20 cellular contexts compared by ENCODE assay signal in genomic region chr7:98236366-98237185, GRCh38. TPM values are rescaled to one million over a fixed set of nuclear protein-coding genes. Genes with fewer than 3 reads are reported as not detected.
DNase-seq lines count a peak whose midpoint lies in the region; ATAC-seq, FAIRE-seq and TF ChIP-seq lines count a peak whose summit lies in the region.
"Had no signal": no experiment of that assay in that cellular context is flagged by ENCODE, and none has a peak within 500 bp of the region (broad histone marks: within the 10 kb centered on the region; RNA-seq: fewer than 3 reads in every experiment).

No MANE protein-coding gene starts in this region.

- H3K27me3 ChIP-seq in K562 (ENCODE audit: control insufficient read depth in 2 of 2, insufficient read depth in 2 of 2, low read length in 2 of 2) (peaks cover 4 to 22% of the 10 kb centered on the region in 2 experiments; a peak in 3 of 5 replicates), HepG2 (ENCODE audit: control insufficient read depth in 1 of 2, insufficient read depth in 2 of 2, low read length in 2 of 2) (no peaks in the 10 kb centered on the region)
- H3K27me3 ChIP-seq: BLaER1 treated with 17β-estradiol and CSF1 and Interleukin-3, amounts not matched to agents 10 nM and 100 nM had no signal

- TF ChIP-seq EP300 in K562 (IDR thresholded peaks at IDR 0.05; ENCODE audit: low read length) (no peak), HepG2 (IDR thresholded peaks at IDR 0.05; ENCODE audit: low read depth in 2 of 2, low read length in 2 of 2) (no peak), HepG2 (CRISPR knock-in tag; IDR thresholded peaks at IDR 0.05; ENCODE audit: borderline replicate concordance) (no peak)

- H3K4me2 ChIP-seq in K562 (ENCODE audit: insufficient read depth, low read length) (no peak overlapping the region), HepG2 (ENCODE audit: low read depth, low read length) (no peak overlapping the region)
- H3K4me2 ChIP-seq: BLaER1 treated with 17β-estradiol and CSF1 and Interleukin-3, amounts not matched to agents 10 nM and 100 nM; GM23338 had no signal

- intact Hi-C loops in K562 (cut with micrococcal nuclease) = no loop called here
- intact Hi-C loops in HepG2 (cut with micrococcal nuclease; ENCODE audit: unreplicated experiment) = no loop called here

- BruUV-seq in K562 (replicated peaks; lab: Mats Ljungman, UMichigan) (no TSS peak), HepG2 (replicated peaks; lab: Mats Ljungman, UMichigan) (no TSS peak)

- CTCF ChIA-PET in K562 (lab: Yijun Ruan, JAX; ENCODE audit: low intra/inter-chr PET ratio) = no interaction called here
- CTCF ChIA-PET in HepG2 (lab: Yijun Ruan, JAX; ENCODE audit: low intra/inter-chr PET ratio, low total read pairs) = no interaction called here

- H3K4me1 ChIP-seq in K562 (replicated peaks in 1 of 2; ENCODE audit: control insufficient read depth in 2 of 2, insufficient read depth in 2 of 2, low read length in 2 of 2) (peaks cover 0 to 29% of the 10 kb centered on the region in 2 experiments; a peak in 1 of 5 replicates), HepG2 (ENCODE audit: insufficient read depth, low read length) (no peaks in the 10 kb centered on the region)

- WGBS in K562 (ENCODE audit: insufficient coverage, low coverage, missing lambda C conversion rate) = 38% methylated on average over 25 of the region's 25 CpGs
- WGBS in HepG2 (ENCODE audit: low lambda C conversion rate) = 93% methylated on average over 19 of the region's 25 CpGs

- peak overlapping the region; percentile 44 to 55 for H3K27ac Mint-ChIP-seq in activated naive CD4-positive, alpha-beta T cell treated with anti-CD3 and anti-CD28 coated beads, Interleukin-2, amount 50 U/mL, for 72 hours
- H3K27ac Mint-ChIP-seq: B cell; CD8-positive, alpha-beta T cell; GM23338; HFFc6; IgD-negative memory B cell had no signal

- FAIRE-seq in K562 (lab: Jason Lieb, UNC) = no peak
- no peak for FAIRE-seq in HepG2 (lab: Jason Lieb, UNC)
- FAIRE-seq: H54, HTR-8/SVneo had no signal

- TF ChIP-seq POLR2A in K562 (conservative IDR thresholded peaks at IDR 0.05) (no peak), HepG2 (IDR thresholded peaks at IDR 0.05; ENCODE audit: insufficient read depth in 1 of 2, low read depth in 2 of 2, low read length in 2 of 2) (no peak)

- H4K20me1 ChIP-seq in K562 (replicated peaks; ENCODE audit: control insufficient read depth, insufficient read depth, low read length) (0 out of 2 replicates have a peak, but pooled peaks cover 6% of the 10 kb centered on the region), HepG2 (ENCODE audit: insufficient read depth, low read length) (no peaks in the 10 kb centered on the region)

- H3K9ac ChIP-seq in K562 (ENCODE audit: insufficient read depth in 1 of 2, low read depth in 2 of 2, low read length in 2 of 2) (0 out of 4 replicates have a peak overlapping the region, but pooled peaks of 1 of the 2 experiments have one; percentile 26), HepG2 (ENCODE audit: insufficient read depth, low read depth, low read length) (no peak overlapping the region)
- H3K9ac ChIP-seq: BLaER1 treated with 17β-estradiol and CSF1 and Interleukin-3, amounts not matched to agents 10 nM and 100 nM had no signal

- TF ChIP-seq CTCF in K562 (IDR thresholded peaks at IDR 0.05 in 2 of 3, conservative IDR thresholded peaks at IDR 0.05 in 1 of 3; ENCODE audit: insufficient read depth in 2 of 3, low read depth in 1 of 3, low read length in 3 of 3) = no peak
- no peak for TF ChIP-seq CTCF in HepG2 (CRISPR knock-in tag; IDR thresholded peaks at IDR 0.05)

- POLR2A ChIA-PET in K562 (lab: Yijun Ruan, JAX) = interaction anchor here (1.0 to 1.8 kb wide), 2 partner anchors 18 to 49 kb away, joined by 3 to 8 read pairs; no protein-coding TSS in a partner anchor
- POLR2A ChIA-PET in HepG2 (lab: Yijun Ruan, JAX) = no interaction called here

- ATAC-seq in activated naive CD4-positive, alpha-beta T cell treated with anti-CD3 and anti-CD28 coated beads, Interleukin-2, amount 50 U/mL, for 72 hours = no peak
- ATAC-seq in K562 (no peak; the same call in 1 of the 3 replicates), HepG2 (no peak), GM19452 (IDR thresholded peaks at IDR 0.05; ENCODE audit: unreplicated experiment) (no peak)
- ATAC-seq: CD8-positive, alpha-beta T cell; GM23338; HCT116 had no signal

- in situ Hi-C loops in K562 (cut with MboI) (loop anchor here (5.0 kb wide), 1 partner anchor 46 kb away; the partner anchor contains the start of gene BRI3), HepG2 (cut with HindIII; ENCODE audit: extremely low pct_ligation_motif_present, low pct_unique_long_range_greater_than_20kb) (no loop called here)

- H3K9me1 ChIP-seq in K562 (ENCODE audit: control insufficient read depth, insufficient read depth, low read length) = no peaks in the 10 kb centered on the region

- DNase-seq in activated naive CD4-positive, alpha-beta T cell treated with anti-CD3 and anti-CD28 coated beads, Interleukin-2, amount 50 U/mL, for 72 hours (ENCODE audit: low spot score in 2 of 2) = no peak
- DNase-seq in activated naive CD4-positive, alpha-beta T cell treated with Interleukin-2 at 50 U/mL for 16 hours = no peak
- no peak for DNase-seq in K562 (ENCODE audit: extremely low read depth in 1 of 4, low spot score in 3 of 4)
- no peak for DNase-seq in HepG2 (ENCODE audit: low spot score)
- no peak for DNase-seq in NK-92 (lab: John Stamatoyannopoulos, UW; ENCODE audit: unreplicated experiment)
- DNase-seq in superior temporal gyrus (ENCODE audit: extremely low spot score) = no peak
- DNase-seq: Calu3; CD8-positive, alpha-beta T cell; DMS79 treated with DMSO at 0.1 percent for 48 hours; GF-D8; HFFc6 had no signal

- H3K79me2 ChIP-seq in K562 (ENCODE audit: control insufficient read depth, insufficient read depth, low read length) = no peaks in the 10 kb centered on the region
- no peaks in the 10 kb centered on the region for H3K79me2 ChIP-seq in HepG2 (ENCODE audit: insufficient read depth, low read length)

- H3K9me3 ChIP-seq in K562 (replicated peaks; ENCODE audit: control insufficient read depth, insufficient read depth, low read depth, low read length) (no peaks in the 10 kb centered on the region), HepG2 (ENCODE audit: low read length) (no peaks in the 10 kb centered on the region)
- H3K9me3 ChIP-seq: BLaER1 treated with 17β-estradiol and CSF1 and Interleukin-3, amounts not matched to agents 10 nM and 100 nM had no signal

- no peaks in the 10 kb centered on the region for H3K36me3 ChIP-seq in K562 (ENCODE audit: control insufficient read depth, insufficient read depth, low read length)
- H3K36me3 ChIP-seq in HepG2 (replicated peaks in 1 of 2; ENCODE audit: control insufficient read depth in 1 of 2, insufficient read depth in 2 of 2, low read length in 2 of 2) = no peaks in the 10 kb centered on the region; a peak in 2 of 5 replicates

- H2AFZ ChIP-seq in K562 (ENCODE audit: low read depth, low read length) = no peak overlapping the region
- H2AFZ ChIP-seq in HepG2 (ENCODE audit: low read length) = no peak overlapping the region
- H2AFZ ChIP-seq: GM23338 had no signal

- H3K27ac ChIP-seq in K562 (ENCODE audit: extremely low read depth, low read depth, low read length) (no peak overlapping the region), HepG2 (ENCODE audit: extremely low read length, insufficient read depth, low read length) (no peak overlapping the region)
- H3K27ac ChIP-seq: BLaER1 treated with 17β-estradiol and CSF1 and Interleukin-3, amounts not matched to agents 10 nM and 100 nM had no signal

- TF ChIP-seq RAD21 in K562 (CRISPR knock-in tag; conservative IDR thresholded peaks at IDR 0.05 in 1 of 2, IDR thresholded peaks at IDR 0.05 in 1 of 2) (no peak), HepG2 (CRISPR knock-in tag; IDR thresholded peaks at IDR 0.05) (no peak)

- H3K4me3 ChIP-seq in K562 (no peak overlapping the region), HepG2 (replicated peaks in 1 of 3; ENCODE audit: insufficient read depth in 1 of 3, low read depth in 2 of 3, low read length in 3 of 3) (no peak overlapping the region)
- H3K4me3 ChIP-seq: BLaER1 treated with 17β-estradiol and CSF1 and Interleukin-3, amounts not matched to agents 10 nM and 100 nM; GM23338 had no signal

- no peaks in the 10 kb centered on the region for H3K9me3 Mint-ChIP-seq in activated naive CD4-positive, alpha-beta T cell treated with anti-CD3 and anti-CD28 coated beads, Interleukin-2, amount 50 U/mL, for 72 hours
- H3K9me3 Mint-ChIP-seq: CD8-positive, alpha-beta T cell; GM23338; HFFc6; IgD-negative memory B cell had no signal

- peaks cover 0 to 5% of the 10 kb centered on the region in 2 donors for H3K36me3 Mint-ChIP-seq in activated naive CD4-positive, alpha-beta T cell treated with anti-CD3 and anti-CD28 coated beads, Interleukin-2, amount 50 U/mL, for 72 hours

RNA-seq across cellular contexts. Expression of gene TECPR1, which starts 15.5 kb away (rescaled TPM):
- 10 to 100 TPM; 37.9 to 62.0 TPM for total RNA-seq in activated naive CD4-positive, alpha-beta T cell treated with anti-CD3 and anti-CD28 coated beads, Interleukin-2, amount 50 U/mL, for 72 hours
- 19.4 and 31.8 TPM in 2 replicates for total RNA-seq in K562 (2011; cell fraction: chromatin; rRNA removed; ENCODE audit: low replicate concordance)
- total RNA-seq in K562 (2011; cell fraction: nucleolus; rRNA removed) = 12.4 and 19.8 TPM in 2 replicates
- 15.6 and 16.7 TPM in 2 replicates for total RNA-seq in K562 (2011; cell fraction: nucleoplasm; rRNA removed)
- total RNA-seq in K562 (2014; rRNA removed) (7.7 and 8.7 TPM in 2 replicates), K562 (2014; rRNA removed; fragmentation: Illumina TruSeq; extraction: Trizol) (2.1 and 4.1 TPM in 2 replicates), K562 (2015; rRNA removed; fragmentation: Illumina TruSeq; extraction: Trizol) (3.4 and 4.2 TPM in 2 replicates), K562 (2021) (10.5 and 15.0 TPM in 2 replicates), HepG2 (2016; rRNA removed; fragmentation: Illumina TruSeq; extraction: Trizol) (6.3 and 8.3 TPM in 2 replicates)
- polyA plus RNA-seq in K562 (2011; rRNA removed) (1.2 and 2.6 TPM in 2 replicates), K562 (2014; fragmentation: Illumina TruSeq; extraction: Trizol) (2.2 and 3.4 TPM in 2 replicates), K562 (2014; fragmentation: Nextera tagmentation; extraction: Ambion mirVana) (under 1 TPM; 0.17 to 0.18 TPM), K562 (2014; rRNA removed) (4.4 and 6.2 TPM in 2 replicates), HepG2 (2011; rRNA removed) (2.3 and 2.5 TPM in 2 replicates)
- 0.83 and 1.5 TPM in 2 replicates for polyA plus RNA-seq in K562 (2011; cell fraction: cytosol; rRNA removed)
- polyA plus RNA-seq in K562 (2011; cell fraction: nucleus; rRNA removed) = 4.3 and 6.8 TPM in 2 replicates
- 4.8 and 11.1 TPM in 2 replicates for polyA plus RNA-seq in K562 (2012)
- 1.8 and 2.0 TPM in 2 replicates for polyA minus RNA-seq in K562 (2011; rRNA and poly(A)+ RNA removed)
- polyA minus RNA-seq in K562 (2011; cell fraction: cytosol; rRNA and poly(A)+ RNA removed) = 3.1 and 6.8 TPM in 2 replicates
- polyA minus RNA-seq in K562 (2011; cell fraction: nucleus; rRNA and poly(A)+ RNA removed) = 3.4 and 4.3 TPM in 2 replicates
- total RNA-seq in HepG2 (2016; cell fraction: cytosol; rRNA removed; fragmentation: Illumina TruSeq; extraction: Trizol; ENCODE audit: low read depth) = 1.5 and 2.3 TPM in 2 replicates
- total RNA-seq in HepG2 (2016; cell fraction: insoluble cytoplasmic fraction; rRNA removed; fragmentation: Illumina TruSeq; extraction: Trizol) = 5.7 and 9.5 TPM in 2 replicates
- 2.0 and 2.8 TPM in 2 replicates for total RNA-seq in HepG2 (2016; cell fraction: membrane; rRNA removed; fragmentation: Illumina TruSeq; extraction: Trizol)
- total RNA-seq in HepG2 (2016; cell fraction: nucleus; rRNA removed; fragmentation: Illumina TruSeq; extraction: Trizol) = 10.0 and 10.5 TPM in 2 replicates
- polyA plus RNA-seq in HepG2 (2011; cell fraction: cytosol; rRNA removed) = 1.4 and 2.3 TPM in 2 replicates
- polyA plus RNA-seq in HepG2 (2011; cell fraction: nucleus; rRNA removed) = 15.9 and 17.4 TPM in 2 replicates
- 4.7 and 7.6 TPM in 2 replicates for polyA plus RNA-seq in HepG2 (2012)
- 0.37 and 0.40 TPM in 2 replicates for polyA plus RNA-seq in HepG2 (2016; cell fraction: cytosol; fragmentation: Illumina TruSeq; extraction: Trizol; ENCODE audit: low read depth)
- 2.7 and 2.9 TPM in 2 replicates for polyA plus RNA-seq in HepG2 (2016; cell fraction: insoluble cytoplasmic fraction; fragmentation: Illumina TruSeq; extraction: Trizol; ENCODE audit: low read depth)
- 0.61 and 0.71 TPM in 2 replicates for polyA plus RNA-seq in HepG2 (2016; cell fraction: membrane; fragmentation: Illumina TruSeq; extraction: Trizol; ENCODE audit: low read depth)
- polyA plus RNA-seq in HepG2 (2016; cell fraction: nucleus; fragmentation: Illumina TruSeq; extraction: Trizol; ENCODE audit: insufficient read depth, low read depth) = 15.6 and 16.9 TPM in 2 replicates
- 2.3 and 6.5 TPM in 2 replicates for polyA minus RNA-seq in HepG2 (2011; rRNA and poly(A)+ RNA removed; ENCODE audit: low replicate concordance)
- 2.5 and 4.0 TPM in 2 replicates for polyA minus RNA-seq in HepG2 (2011; cell fraction: cytosol; rRNA and poly(A)+ RNA removed)
- polyA minus RNA-seq in HepG2 (2011; cell fraction: nucleus; rRNA and poly(A)+ RNA removed) = 5.9 and 7.1 TPM in 2 replicates

RNA-seq across cellular contexts. Expression of gene BHLHA15, which starts 25.3 kb away (rescaled TPM):
- total RNA-seq in activated naive CD4-positive, alpha-beta T cell treated with anti-CD3 and anti-CD28 coated beads, Interleukin-2, amount 50 U/mL, for 72 hours = under 1 TPM in 1 of 2 donors, not detected in 1; 0.66 TPM
- not detected in 2 replicates for total RNA-seq in K562 (2011; cell fraction: chromatin; rRNA removed; ENCODE audit: low replicate concordance)
- 1.2 and 1.5 TPM in 2 replicates for total RNA-seq in K562 (2011; cell fraction: nucleolus; rRNA removed)
- not detected in 2 replicates for total RNA-seq in K562 (2011; cell fraction: nucleoplasm; rRNA removed)
- 1.8 and 3.7 TPM in 2 replicates for total RNA-seq in K562 (2014; rRNA removed)
- total RNA-seq in K562 (2014; rRNA removed; fragmentation: Illumina TruSeq; extraction: Trizol) = not detected in 2 replicates
- 0.38 TPM in 1 of 2 replicates, not detected in the other for total RNA-seq in K562 (2015; rRNA removed; fragmentation: Illumina TruSeq; extraction: Trizol)
- total RNA-seq in K562 (2021) = 2.0 and 2.4 TPM in 2 replicates
- 0.12 and 0.31 TPM in 2 replicates for polyA plus RNA-seq in K562 (2011; rRNA removed)
- 0.28 and 1.7 TPM in 2 replicates for polyA plus RNA-seq in K562 (2011; cell fraction: cytosol; rRNA removed)
- polyA plus RNA-seq in K562 (2011; cell fraction: nucleus; rRNA removed) = 0.21 and 0.64 TPM in 2 replicates
- 0.87 and 1.5 TPM in 2 replicates for polyA plus RNA-seq in K562 (2012)
- 0.22 TPM in 1 of 2 replicates, not detected in the other for polyA plus RNA-seq in K562 (2014; fragmentation: Illumina TruSeq; extraction: Trizol)
- polyA plus RNA-seq in K562 (2014; fragmentation: Nextera tagmentation; extraction: Ambion mirVana) = not detected
- polyA plus RNA-seq in K562 (2014; rRNA removed) = 1.1 and 2.4 TPM in 2 replicates
- polyA minus RNA-seq in K562 (2011; rRNA and poly(A)+ RNA removed) = not detected in 2 replicates
- not detected in 2 replicates for polyA minus RNA-seq in K562 (2011; cell fraction: cytosol; rRNA and poly(A)+ RNA removed)
- 0.89 and 1.3 TPM in 2 replicates for polyA minus RNA-seq in K562 (2011; cell fraction: nucleus; rRNA and poly(A)+ RNA removed)
- 4.4 and 6.1 TPM in 2 replicates for total RNA-seq in HepG2 (2016; rRNA removed; fragmentation: Illumina TruSeq; extraction: Trizol)
- total RNA-seq in HepG2 (2016; cell fraction: cytosol; rRNA removed; fragmentation: Illumina TruSeq; extraction: Trizol; ENCODE audit: low read depth) = 0.44 and 1.3 TPM in 2 replicates
- total RNA-seq in HepG2 (2016; cell fraction: insoluble cytoplasmic fraction; rRNA removed; fragmentation: Illumina TruSeq; extraction: Trizol) = 4.0 and 5.3 TPM in 2 replicates
- total RNA-seq in HepG2 (2016; cell fraction: membrane; rRNA removed; fragmentation: Illumina TruSeq; extraction: Trizol) = 2.9 and 3.3 TPM in 2 replicates
- 3.8 and 5.3 TPM in 2 replicates for total RNA-seq in HepG2 (2016; cell fraction: nucleus; rRNA removed; fragmentation: Illumina TruSeq; extraction: Trizol)
- 1.9 and 2.3 TPM in 2 replicates for polyA plus RNA-seq in HepG2 (2011; rRNA removed)
- polyA plus RNA-seq in HepG2 (2011; cell fraction: cytosol; rRNA removed) = 2.0 and 3.2 TPM in 2 replicates
- 2.5 and 3.0 TPM in 2 replicates for polyA plus RNA-seq in HepG2 (2011; cell fraction: nucleus; rRNA removed)
- 0.83 and 1.6 TPM in 2 replicates for polyA plus RNA-seq in HepG2 (2012)
- polyA plus RNA-seq in HepG2 (2016; cell fraction: cytosol; fragmentation: Illumina TruSeq; extraction: Trizol; ENCODE audit: low read depth) = 0.18 and 0.37 TPM in 2 replicates
- polyA plus RNA-seq in HepG2 (2016; cell fraction: insoluble cytoplasmic fraction; fragmentation: Illumina TruSeq; extraction: Trizol; ENCODE audit: low read depth) = 2.3 and 3.1 TPM in 2 replicates
- 0.77 and 1.0 TPM in 2 replicates for polyA plus RNA-seq in HepG2 (2016; cell fraction: membrane; fragmentation: Illumina TruSeq; extraction: Trizol; ENCODE audit: low read depth)
- 3.6 and 4.4 TPM in 2 replicates for polyA plus RNA-seq in HepG2 (2016; cell fraction: nucleus; fragmentation: Illumina TruSeq; extraction: Trizol; ENCODE audit: insufficient read depth, low read depth)
- polyA minus RNA-seq in HepG2 (2011; rRNA and poly(A)+ RNA removed; ENCODE audit: low replicate concordance) = 2.7 TPM in 1 of 2 replicates, not detected in the other
- polyA minus RNA-seq in HepG2 (2011; cell fraction: cytosol; rRNA and poly(A)+ RNA removed) = 2.5 and 3.4 TPM in 2 replicates
- polyA minus RNA-seq in HepG2 (2011; cell fraction: nucleus; rRNA and poly(A)+ RNA removed) = 1.8 and 2.7 TPM in 2 replicates
- total RNA-seq: A172; CD8-positive, alpha-beta T cell had no signal

RNA-seq across cellular contexts. Expression of gene BRI3, which starts 44.9 kb away (rescaled TPM):
- total RNA-seq in activated naive CD4-positive, alpha-beta T cell treated with anti-CD3 and anti-CD28 coated beads, Interleukin-2, amount 50 U/mL, for 72 hours = 10 to 100 TPM; 50.0 to 66.4 TPM
- 12.6 and 25.0 TPM in 2 replicates for total RNA-seq in K562 (2011; cell fraction: chromatin; rRNA removed; ENCODE audit: low replicate concordance)
- total RNA-seq in K562 (2011; cell fraction: nucleolus; rRNA removed) = 16.4 and 20.8 TPM in 2 replicates
- total RNA-seq in K562 (2011; cell fraction: nucleoplasm; rRNA removed) = 21.3 and 23.7 TPM in 2 replicates
- total RNA-seq in K562 (2014; rRNA removed) (9.9 and 10.7 TPM in 2 replicates), K562 (2014; rRNA removed; fragmentation: Illumina TruSeq; extraction: Trizol) (11.9 and 21.6 TPM in 2 replicates), K562 (2015; rRNA removed; fragmentation: Illumina TruSeq; extraction: Trizol) (29.1 and 29.8 TPM in 2 replicates), K562 (2021) (55.1 and 57.4 TPM in 2 replicates), HepG2 (2016; rRNA removed; fragmentation: Illumina TruSeq; extraction: Trizol) (37.2 and 54.0 TPM in 2 replicates)
- polyA plus RNA-seq in K562 (2011; rRNA removed) (18.6 and 21.3 TPM in 2 replicates), K562 (2014; fragmentation: Illumina TruSeq; extraction: Trizol) (16.9 and 26.0 TPM in 2 replicates), K562 (2014; fragmentation: Nextera tagmentation; extraction: Ambion mirVana) (1 to 10 TPM; 4.3 to 5.7 TPM), K562 (2014; rRNA removed) (23.1 and 39.8 TPM in 2 replicates), HepG2 (2011; rRNA removed) (103 and 113 TPM in 2 replicates)
- polyA plus RNA-seq in K562 (2011; cell fraction: cytosol; rRNA removed) = 24.1 and 28.7 TPM in 2 replicates
- polyA plus RNA-seq in K562 (2011; cell fraction: nucleus; rRNA removed) = 16.2 and 18.7 TPM in 2 replicates
- polyA plus RNA-seq in K562 (2012) = 46.4 and 129 TPM in 2 replicates
- 8.9 and 9.1 TPM in 2 replicates for polyA minus RNA-seq in K562 (2011; rRNA and poly(A)+ RNA removed)
- 8.2 and 13.9 TPM in 2 replicates for polyA minus RNA-seq in K562 (2011; cell fraction: cytosol; rRNA and poly(A)+ RNA removed)
- 9.2 and 11.0 TPM in 2 replicates for polyA minus RNA-seq in K562 (2011; cell fraction: nucleus; rRNA and poly(A)+ RNA removed)
- 362 and 379 TPM in 2 replicates for total RNA-seq in HepG2 (2016; cell fraction: cytosol; rRNA removed; fragmentation: Illumina TruSeq; extraction: Trizol; ENCODE audit: low read depth)
- 32.4 and 58.8 TPM in 2 replicates for total RNA-seq in HepG2 (2016; cell fraction: insoluble cytoplasmic fraction; rRNA removed; fragmentation: Illumina TruSeq; extraction: Trizol)
- 234 and 253 TPM in 2 replicates for total RNA-seq in HepG2 (2016; cell fraction: membrane; rRNA removed; fragmentation: Illumina TruSeq; extraction: Trizol)
- 25.6 and 29.4 TPM in 2 replicates for total RNA-seq in HepG2 (2016; cell fraction: nucleus; rRNA removed; fragmentation: Illumina TruSeq; extraction: Trizol)
- 80.0 TPM in 2 replicates for polyA plus RNA-seq in HepG2 (2011; cell fraction: cytosol; rRNA removed)
- 27.5 and 33.8 TPM in 2 replicates for polyA plus RNA-seq in HepG2 (2011; cell fraction: nucleus; rRNA removed)
- 83.2 and 95.1 TPM in 2 replicates for polyA plus RNA-seq in HepG2 (2012)
- polyA plus RNA-seq in HepG2 (2016; cell fraction: cytosol; fragmentation: Illumina TruSeq; extraction: Trizol; ENCODE audit: low read depth) = 889 and 952 TPM in 2 replicates
- 61.2 and 81.9 TPM in 2 replicates for polyA plus RNA-seq in HepG2 (2016; cell fraction: insoluble cytoplasmic fraction; fragmentation: Illumina TruSeq; extraction: Trizol; ENCODE audit: low read depth)
- 488 and 495 TPM in 2 replicates for polyA plus RNA-seq in HepG2 (2016; cell fraction: membrane; fragmentation: Illumina TruSeq; extraction: Trizol; ENCODE audit: low read depth)
- 59.1 and 78.9 TPM in 2 replicates for polyA plus RNA-seq in HepG2 (2016; cell fraction: nucleus; fragmentation: Illumina TruSeq; extraction: Trizol; ENCODE audit: insufficient read depth, low read depth)
- polyA minus RNA-seq in HepG2 (2011; rRNA and poly(A)+ RNA removed; ENCODE audit: low replicate concordance) = 61.6 and 63.3 TPM in 2 replicates
- 27.4 and 34.8 TPM in 2 replicates for polyA minus RNA-seq in HepG2 (2011; cell fraction: cytosol; rRNA and poly(A)+ RNA removed)
- polyA minus RNA-seq in HepG2 (2011; cell fraction: nucleus; rRNA and poly(A)+ RNA removed) = 22.8 and 23.6 TPM in 2 replicates
